ENCODE assay signal across 18 cellular contexts in genomic region chrX:115503099-115503498, GRCh38.
"Had no signal": no experiment of that assay in that cellular context is flagged by ENCODE, and none has a peak within 500 bp of the region (broad histone marks: within the 10 kb centered on the region; RNA-seq: fewer than 3 reads in every experiment).

No MANE protein-coding gene starts in this region.

- H3K27ac ChIP-seq: adrenal gland, body of pancreas, esophagus muscularis mucosa, upper lobe of left lung had no signal

- ATAC-seq: activated T-cell treated with anti-CD3 and anti-CD28 coated beads, Interleukin-2, amount 50 U/mL, for 4 hours; body of pancreas; natural killer cell; stimulated activated naive CD8-positive, alpha-beta T cell treated with anti-CD3 and anti-CD28 coated beads, Interleukin-15, Interleukin-2, amounts not matched to agents 100 U/mL and 50 U/mL, for 24 hours; T-helper 17 cell had no signal

- H3K36me3 ChIP-seq: adrenal gland, esophagus muscularis mucosa, upper lobe of left lung had no signal

- H3K9me3 Mint-ChIP-seq: activated CD4-positive, alpha-beta memory T cell treated with anti-CD3 and anti-CD28 coated beads, Interleukin-2, amount 10 ng/mL, durations not matched to agents 7 days and 5 days; activated naive CD4-positive, alpha-beta T cell treated with anti-CD3 and anti-CD28 coated beads, Interleukin-2, amount 50 U/mL, for 24 hours; activated T-cell treated with anti-CD3 and anti-CD28 coated beads, Interleukin-2, amount 50 U/mL, for 4 hours; natural killer cell had no signal

- DNase-seq: activated CD4-positive, alpha-beta memory T cell treated with anti-CD3 and anti-CD28 coated beads, Interleukin-2, amount 10 ng/mL, durations not matched to agents 7 days and 5 days; activated CD4-positive, alpha-beta T cell treated with anti-CD3 and anti-CD28 coated beads for 4 hours; activated effector memory CD4-positive, alpha-beta T cell treated with Interleukin-2 at 50 U/mL for 16 hours; activated T-cell treated with anti-CD3 and anti-CD28 coated beads, Interleukin-2, amount 50 U/mL, for 4 hours; adrenal gland; body of pancreas; central memory CD4-positive, alpha-beta T cell; hippocampal formation; mesenchymal stem cell; natural killer cell; retina; stimulated activated CD4-positive, alpha-beta T cell treated with anti-CD3 and anti-CD28 coated beads, Interleukin-2, amount 100 ng/mL, for 48 hours; stimulated activated naive CD8-positive, alpha-beta T cell treated with anti-CD3 and anti-CD28 coated beads, Interleukin-15, Interleukin-2, amounts not matched to agents 100 U/mL and 50 U/mL, for 24 hours; T-helper 17 cell; upper lobe of left lung had no signal

- H3K9me3 ChIP-seq: adrenal gland, body of pancreas, esophagus muscularis mucosa, upper lobe of left lung had no signal

- H3K4me3 Mint-ChIP-seq: activated CD4-positive, alpha-beta memory T cell treated with anti-CD3 and anti-CD28 coated beads, Interleukin-2, amount 10 ng/mL, durations not matched to agents 7 days and 5 days; activated naive CD4-positive, alpha-beta T cell treated with anti-CD3 and anti-CD28 coated beads, Interleukin-2, amount 50 U/mL, for 24 hours; activated T-cell treated with anti-CD3 and anti-CD28 coated beads, Interleukin-2, amount 50 U/mL, for 4 hours; natural killer cell; T-helper 17 cell had no signal

- H3K4me1 ChIP-seq: adrenal gland, body of pancreas, esophagus muscularis mucosa, upper lobe of left lung had no signal

- H3K4me3 ChIP-seq: adrenal gland, body of pancreas, coronary artery, esophagus muscularis mucosa, upper lobe of left lung had no signal

- H3K27me3 Mint-ChIP-seq: activated CD4-positive, alpha-beta memory T cell treated with anti-CD3 and anti-CD28 coated beads, Interleukin-2, amount 10 ng/mL, durations not matched to agents 7 days and 5 days; activated naive CD4-positive, alpha-beta T cell treated with anti-CD3 and anti-CD28 coated beads, Interleukin-2, amount 50 U/mL, for 24 hours; T-helper 17 cell had no signal

- H3K36me3 Mint-ChIP-seq: activated naive CD4-positive, alpha-beta T cell treated with anti-CD3 and anti-CD28 coated beads, Interleukin-2, amount 50 U/mL, for 24 hours; natural killer cell had no signal

- H3K27me3 ChIP-seq: body of pancreas, esophagus muscularis mucosa, upper lobe of left lung had no signal

- H3K4me1 Mint-ChIP-seq: activated CD4-positive, alpha-beta memory T cell treated with anti-CD3 and anti-CD28 coated beads, Interleukin-2, amount 10 ng/mL, durations not matched to agents 7 days and 5 days; activated naive CD4-positive, alpha-beta T cell treated with anti-CD3 and anti-CD28 coated beads, Interleukin-2, amount 50 U/mL, for 24 hours; T-helper 17 cell had no signal

- H3K27ac Mint-ChIP-seq: activated CD4-positive, alpha-beta memory T cell treated with anti-CD3 and anti-CD28 coated beads, Interleukin-2, amount 10 ng/mL, durations not matched to agents 7 days and 5 days; activated naive CD4-positive, alpha-beta T cell treated with anti-CD3 and anti-CD28 coated beads, Interleukin-2, amount 50 U/mL, for 24 hours; natural killer cell; T-helper 17 cell had no signal
